ENCODE assay signal across 20 cellular contexts in genomic region chr12:45178771-45179170, GRCh38.
"Had no signal": no experiment of that assay in that cellular context is flagged by ENCODE, and none has a peak within 500 bp of the region (broad histone marks: within the 10 kb centered on the region; RNA-seq: fewer than 3 reads in every experiment).

No MANE protein-coding gene starts in this region.

- H3K4me3 ChIP-seq: coronary artery, dorsolateral prefrontal cortex, esophagus muscularis mucosa, gastroesophageal sphincter, heart right ventricle, left lung, lower lobe of right lung, mucosa of descending colon had no signal

- H3K27me3 Mint-ChIP-seq: naive B cell; naive thymus-derived CD8-positive, alpha-beta T cell had no signal

- DNase-seq: dermis blood vessel endothelial cell; dorsolateral prefrontal cortex; effector CD4-positive, alpha-beta T cell; effector memory CD4-positive, alpha-beta T cell; foreskin keratinocyte; head of caudate nucleus; heart right ventricle; hippocampal formation; left cardiac atrium; left lung; left ventricle myocardium superior; lower lobe of right lung; mesenchymal stem cell; mucosa of descending colon; naive B cell; naive thymus-derived CD8-positive, alpha-beta T cell had no signal

- ATAC-seq: foreskin keratinocyte; gastroesophageal sphincter; heart right ventricle; left cardiac atrium; left lung; left ventricle myocardium superior; lower lobe of right lung; mucosa of descending colon; naive thymus-derived CD8-positive, alpha-beta T cell had no signal

- H3K4me1 Mint-ChIP-seq: mesothelial cell of epicardium; naive thymus-derived CD8-positive, alpha-beta T cell had no signal

- H3K4me3 Mint-ChIP-seq: mesothelial cell of epicardium; naive thymus-derived CD8-positive, alpha-beta T cell had no signal

- H3K36me3 ChIP-seq: lower lobe of right lung had no signal

- H3K27ac Mint-ChIP-seq: mesothelial cell of epicardium; naive thymus-derived CD8-positive, alpha-beta T cell had no signal

- H3K27me3 ChIP-seq: dorsolateral prefrontal cortex, esophagus muscularis mucosa, foreskin keratinocyte, gastroesophageal sphincter, heart right ventricle, left lung had no signal

- H3K27ac ChIP-seq: coronary artery, dorsolateral prefrontal cortex, esophagus muscularis mucosa, foreskin keratinocyte, gastroesophageal sphincter, heart right ventricle, left lung, lower lobe of right lung had no signal

- H3K4me1 ChIP-seq: esophagus muscularis mucosa, foreskin keratinocyte, lower lobe of right lung had no signal
